38 cellular contexts compared by ENCODE assay signal in genomic region chr15:80399508-80399907, GRCh38. TPM values are rescaled to one million over a fixed set of nuclear protein-coding genes. Genes with fewer than 3 reads are reported as not detected.
"Had no signal": no experiment of that assay in that cellular context is flagged by ENCODE, and none has a peak within 500 bp of the region (broad histone marks: within the 10 kb centered on the region; RNA-seq: fewer than 3 reads in every experiment).

No MANE protein-coding gene starts in this region.

- H3K4me3 ChIP-seq: adrenal gland, ascending aorta, body of pancreas, breast epithelium, cardiac muscle cell had no signal

- H3K36me3 Mint-ChIP-seq: activated naive CD4-positive, alpha-beta T cell treated with anti-CD3 and anti-CD28 coated beads, Interleukin-2, amount 10 ng/mL, durations not matched to agents 7 days and 5 days; activated naive CD4-positive, alpha-beta T cell treated with anti-CD3 and anti-CD28 coated beads, Interleukin-2, amount 50 U/mL, for 24 hours; activated naive CD4-positive, alpha-beta T cell treated with anti-CD3 and anti-CD28 coated beads, Interleukin-2, amount 50 U/mL, for 72 hours; activated naive CD8-positive, alpha-beta T cell; activated naive CD8-positive, alpha-beta T cell treated with anti-CD3 and anti-CD28 coated beads for 36 hours; activated naive CD8-positive, alpha-beta T cell treated with anti-CD3 and anti-CD28 coated beads, Interleukin-2, amount 10 ng/mL, durations not matched to agents 7 days and 5 days; brain had no signal

- H3K27ac ChIP-seq: adrenal gland, ascending aorta, body of pancreas, brain microvascular endothelial cell, breast epithelium, cardiac muscle cell had no signal

- H3K4me1 ChIP-seq: breast epithelium had no signal

- H3K27me3 ChIP-seq: adrenal gland, ascending aorta, body of pancreas, breast epithelium had no signal

- H3K4me1 Mint-ChIP-seq: activated naive CD4-positive, alpha-beta T cell treated with anti-CD3 and anti-CD28 coated beads, Interleukin-2, amount 10 ng/mL, durations not matched to agents 7 days and 5 days; activated naive CD4-positive, alpha-beta T cell treated with anti-CD3 and anti-CD28 coated beads, Interleukin-2, amount 50 U/mL, for 24 hours; activated naive CD8-positive, alpha-beta T cell treated with anti-CD3 and anti-CD28 coated beads for 36 hours; activated naive CD8-positive, alpha-beta T cell treated with anti-CD3 and anti-CD28 coated beads, Interleukin-2, amount 10 ng/mL, durations not matched to agents 7 days and 5 days; activated naive CD8-positive, alpha-beta T cell treated with anti-CD3 and anti-CD28 coated beads, Interleukin-2, amount 50 U/mL, for 24 hours; activated T-helper 17 cell treated with anti-CD3 and anti-CD28 coated beads, Interleukin-2, amount 50 U/mL, for 72 hours; central memory CD8-positive, alpha-beta T cell had no signal

- H3K4me3 Mint-ChIP-seq: activated naive CD4-positive, alpha-beta T cell treated with anti-CD3 and anti-CD28 coated beads for 36 hours; activated naive CD4-positive, alpha-beta T cell treated with anti-CD3 and anti-CD28 coated beads, Interleukin-2, amount 10 ng/mL, durations not matched to agents 7 days and 5 days; activated naive CD4-positive, alpha-beta T cell treated with anti-CD3 and anti-CD28 coated beads, Interleukin-2, amount 50 U/mL, for 24 hours; activated naive CD8-positive, alpha-beta T cell; activated naive CD8-positive, alpha-beta T cell treated with anti-CD3 and anti-CD28 coated beads for 36 hours; activated naive CD8-positive, alpha-beta T cell treated with anti-CD3 and anti-CD28 coated beads, Interleukin-2, amount 10 ng/mL, durations not matched to agents 7 days and 5 days; activated naive CD8-positive, alpha-beta T cell treated with anti-CD3 and anti-CD28 coated beads, Interleukin-2, amount 50 U/mL, for 24 hours; activated T-cell treated with anti-CD3 and anti-CD28 coated beads, Interleukin-2, amount 50 U/mL, for 24 hours; activated T-cell treated with anti-CD3 and anti-CD28 coated beads, Interleukin-2, amount 50 U/mL, for 4 hours; activated T-cell treated with anti-CD3 and anti-CD28 coated beads, Interleukin-2, amount 50 U/mL, for 72 hours; activated T-helper 1 cell treated with anti-CD3 and anti-CD28 coated beads, Interleukin-12 subunit alpha, Interleukin-12 subunit beta, Interleukin-2, Interleukin-4 antibody, amounts not matched to agents 30 ng/mL and 10 ng/mL and 1 ng/mL, durations not matched to agents 14 hours and 24 hours and 36 hours; activated T-helper 17 cell treated with anti-CD3 and anti-CD28 coated beads, Interleukin-2, amount 50 U/mL, for 72 hours; brain; central memory CD8-positive, alpha-beta T cell had no signal

- DNase-seq: activated effector memory CD4-positive, alpha-beta T cell treated with anti-CD3 and anti-CD28 coated beads, Interleukin-2, amount 50 U/mL, for 16 hours; activated effector memory CD4-positive, alpha-beta T cell treated with Interleukin-2 at 50 U/mL for 16 hours; activated gamma-delta T cell; activated gamma-delta T cell treated with Interleukin-2 at 50 U/mL for 16 hours; activated naive CD4-positive, alpha-beta T cell; activated naive CD4-positive, alpha-beta T cell treated with anti-CD3 and anti-CD28 coated beads for 36 hours; activated naive CD4-positive, alpha-beta T cell treated with anti-CD3 and anti-CD28 coated beads, Interleukin-2, amount 10 ng/mL, durations not matched to agents 7 days and 5 days; activated naive CD4-positive, alpha-beta T cell treated with anti-CD3 and anti-CD28 coated beads, Interleukin-2, amount 50 U/mL, for 16 hours; activated naive CD4-positive, alpha-beta T cell treated with Interleukin-2 at 50 U/mL for 16 hours; activated naive CD8-positive, alpha-beta T cell treated with anti-CD3 and anti-CD28 coated beads for 36 hours; activated naive CD8-positive, alpha-beta T cell treated with anti-CD3 and anti-CD28 coated beads, Interleukin-2, amount 10 ng/mL, durations not matched to agents 7 days and 5 days; activated naive CD8-positive, alpha-beta T cell treated with anti-CD3 and anti-CD28 coated beads, Interleukin-2, amount 50 U/mL, for 24 hours; activated T-cell treated with anti-CD3 and anti-CD28 coated beads for 4 hours; activated T-cell treated with anti-CD3 and anti-CD28 coated beads, Interleukin-2, amount 50 U/mL, for 1 hour; activated T-cell treated with anti-CD3 and anti-CD28 coated beads, Interleukin-2, amount 50 U/mL, for 24 hours; activated T-cell treated with anti-CD3 and anti-CD28 coated beads, Interleukin-2, amount 50 U/mL, for 4 hours; activated T-cell treated with anti-CD3 and anti-CD28 coated beads, Interleukin-2, amount 50 U/mL, for 48 hours; activated T-cell treated with anti-CD3 and anti-CD28 coated beads, Interleukin-2, amount 50 U/mL, for 72 hours; adrenal gland; amygdala; anterior cingulate cortex; aorta; body of pancreas; brain microvascular endothelial cell; caudate nucleus; central memory CD4-positive, alpha-beta T cell; cerebellar nuclear complex had no signal

- H3K9me3 ChIP-seq: adrenal gland, ascending aorta, body of pancreas, breast epithelium had no signal

- H3K36me3 ChIP-seq: adrenal gland, ascending aorta, brain microvascular endothelial cell, breast epithelium, cardiac muscle cell had no signal

- H3K27ac Mint-ChIP-seq: activated naive CD4-positive, alpha-beta T cell treated with anti-CD3 and anti-CD28 coated beads for 36 hours; activated naive CD4-positive, alpha-beta T cell treated with anti-CD3 and anti-CD28 coated beads, Interleukin-2, amount 10 ng/mL, durations not matched to agents 7 days and 5 days; activated naive CD4-positive, alpha-beta T cell treated with anti-CD3 and anti-CD28 coated beads, Interleukin-2, amount 50 U/mL, for 24 hours; activated naive CD4-positive, alpha-beta T cell treated with anti-CD3 and anti-CD28 coated beads, Interleukin-2, amount 50 U/mL, for 72 hours; activated naive CD8-positive, alpha-beta T cell; activated naive CD8-positive, alpha-beta T cell treated with anti-CD3 and anti-CD28 coated beads for 36 hours; activated naive CD8-positive, alpha-beta T cell treated with anti-CD3 and anti-CD28 coated beads, Interleukin-2, amount 10 ng/mL, durations not matched to agents 7 days and 5 days; activated naive CD8-positive, alpha-beta T cell treated with anti-CD3 and anti-CD28 coated beads, Interleukin-2, amount 50 U/mL, for 24 hours; activated T-cell treated with anti-CD3 and anti-CD28 coated beads, Interleukin-2, amount 50 U/mL, for 24 hours; activated T-cell treated with anti-CD3 and anti-CD28 coated beads, Interleukin-2, amount 50 U/mL, for 72 hours; activated T-helper 1 cell treated with anti-CD3 and anti-CD28 coated beads, Interleukin-12 subunit alpha, Interleukin-12 subunit beta, Interleukin-2, Interleukin-4 antibody, amounts not matched to agents 30 ng/mL and 10 ng/mL and 1 ng/mL, durations not matched to agents 14 hours and 24 hours and 36 hours; activated T-helper 17 cell treated with anti-CD3 and anti-CD28 coated beads, Interleukin-2, amount 50 U/mL, for 72 hours; activated T-helper 2 cell treated with anti-CD3 and anti-CD28 coated beads, Interferon-gamma antibody, Interleukin-2, Interleukin-4, amounts not matched to agents 10 μg/mL and 5 μg/mL and 100 μg/mL, durations not matched to agents 14 hours and 24 hours and 36 hours; brain had no signal

- H3K9me3 Mint-ChIP-seq: activated naive CD4-positive, alpha-beta T cell treated with anti-CD3 and anti-CD28 coated beads for 36 hours; activated naive CD4-positive, alpha-beta T cell treated with anti-CD3 and anti-CD28 coated beads, Interleukin-2, amount 10 ng/mL, durations not matched to agents 7 days and 5 days; activated naive CD4-positive, alpha-beta T cell treated with anti-CD3 and anti-CD28 coated beads, Interleukin-2, amount 50 U/mL, for 24 hours; activated naive CD4-positive, alpha-beta T cell treated with anti-CD3 and anti-CD28 coated beads, Interleukin-2, amount 50 U/mL, for 72 hours; activated naive CD8-positive, alpha-beta T cell treated with anti-CD3 and anti-CD28 coated beads for 36 hours; activated naive CD8-positive, alpha-beta T cell treated with anti-CD3 and anti-CD28 coated beads, Interleukin-2, amount 10 ng/mL, durations not matched to agents 7 days and 5 days; activated naive CD8-positive, alpha-beta T cell treated with anti-CD3 and anti-CD28 coated beads, Interleukin-2, amount 50 U/mL, for 24 hours; activated T-cell treated with anti-CD3 and anti-CD28 coated beads, Interleukin-2, amount 50 U/mL, for 24 hours; activated T-cell treated with anti-CD3 and anti-CD28 coated beads, Interleukin-2, amount 50 U/mL, for 4 hours; activated T-cell treated with anti-CD3 and anti-CD28 coated beads, Interleukin-2, amount 50 U/mL, for 72 hours; activated T-helper 1 cell treated with anti-CD3 and anti-CD28 coated beads, Interleukin-12 subunit alpha, Interleukin-12 subunit beta, Interleukin-2, Interleukin-4 antibody, amounts not matched to agents 30 ng/mL and 10 ng/mL and 1 ng/mL, durations not matched to agents 14 hours and 24 hours and 36 hours; activated T-helper 17 cell treated with anti-CD3 and anti-CD28 coated beads, Interleukin-2, amount 50 U/mL, for 72 hours; activated T-helper 2 cell treated with anti-CD3 and anti-CD28 coated beads, Interferon-gamma antibody, Interleukin-2, Interleukin-4, amounts not matched to agents 10 μg/mL and 5 μg/mL and 100 μg/mL, durations not matched to agents 14 hours and 24 hours and 36 hours; brain; central memory CD8-positive, alpha-beta T cell had no signal

RNA-seq across cellular contexts. Expression of gene ARNT2, which starts 4.7 kb away (rescaled TPM):
- total RNA-seq: activated naive CD4-positive, alpha-beta T cell treated with anti-CD3 and anti-CD28 coated beads, Interleukin-2, amount 50 U/mL, for 72 hours; activated naive CD8-positive, alpha-beta T cell treated with anti-CD3 and anti-CD28 coated beads for 36 hours; activated naive CD8-positive, alpha-beta T cell treated with anti-CD3 and anti-CD28 coated beads, Interleukin-2, amount 10 ng/mL, durations not matched to agents 7 days and 5 days; activated T-helper 2 cell treated with anti-CD3 and anti-CD28 coated beads, Interferon-gamma antibody, Interleukin-2, Interleukin-4, amounts not matched to agents 10 μg/mL and 5 μg/mL and 100 μg/mL, durations not matched to agents 14 hours and 24 hours and 36 hours had no signal
